Comparison of ENCODE assay signal across 8 cellular contexts in genomic region chr12:40446385-40446784, GRCh38.
DNase-seq lines count a peak whose midpoint lies in the region; ATAC-seq and TF ChIP-seq lines count a peak whose summit lies in the region.
"Had no signal": no experiment of that assay in that cellular context is flagged by ENCODE, and none has a peak within 500 bp of the region (broad histone marks: within the 10 kb centered on the region; RNA-seq: fewer than 3 reads in every experiment).

No MANE protein-coding gene starts in this region.

- intact Hi-C loops in psoas muscle (cut with DNase I) = no loop called here

- no peaks in the 10 kb centered on the region for H3K79me1 ChIP-seq in mesendoderm (ENCODE audit: low read length)

- POLR2A ChIA-PET in WTC11 (lab: Charles Lee) = no interaction called here

- H3K4me1 ChIP-seq in mesendoderm (ENCODE audit: control insufficient read depth, low read depth, low read length) (no peaks in the 10 kb centered on the region), psoas muscle (no peaks in the 10 kb centered on the region)

- H3K27me3 ChIP-seq in mesendoderm (ENCODE audit: insufficient read depth, low read length, poor library complexity) (no peaks in the 10 kb centered on the region), psoas muscle (ENCODE audit: insufficient read depth in 3 of 3, low read length in 2 of 3) (peaks cover 0 to 1% (median 0%) of the 10 kb centered on the region in 3 donors)
- H3K27me3 ChIP-seq: neutrophil had no signal

- no peak overlapping the region for H3K27ac Mint-ChIP-seq in WTC11

- no peak overlapping the region for H3K56ac ChIP-seq in mesendoderm (ENCODE audit: low read length)

- H3K9ac ChIP-seq in SK-N-MC (ENCODE audit: insufficient read length) (peak overlapping the region; percentile 41), mesendoderm (ENCODE audit: low read length) (no peak overlapping the region)

- no peak overlapping the region for H2BK120ac ChIP-seq in mesendoderm (ENCODE audit: low read depth, low read length)

- no peak overlapping the region for H3K4ac ChIP-seq in mesendoderm (ENCODE audit: low read depth, low read length)

- H4K5ac ChIP-seq in mesendoderm (ENCODE audit: low read length) = no peak overlapping the region

- DNase-seq in SK-N-MC (ENCODE audit: low read depth, low spot score) = peak; percentile 35
- DNase-seq in mesendoderm = peak; percentile 27
- no peak for DNase-seq in WTC11 (ENCODE audit: low spot score)
- no peak for DNase-seq in psoas muscle

- no peaks in the 10 kb centered on the region for H3K36me3 ChIP-seq in SK-N-MC (ENCODE audit: insufficient read depth, low read length)
- no peaks in the 10 kb centered on the region for H3K36me3 ChIP-seq in mesendoderm (ENCODE audit: control insufficient read depth, insufficient read depth, low read length)
- H3K36me3 ChIP-seq in psoas muscle (ENCODE audit: insufficient read depth in 1 of 2, low read depth in 1 of 2) = no peaks in the 10 kb centered on the region
- H3K36me3 ChIP-seq: neutrophil had no signal

- H3K4me1 Mint-ChIP-seq in WTC11 = no peaks in the 10 kb centered on the region

- no peak overlapping the region for H2BK5ac ChIP-seq in mesendoderm (ENCODE audit: low read length)

- H3K9me3 Mint-ChIP-seq in WTC11 = no peaks in the 10 kb centered on the region

- CTCF ChIA-PET in WTC11 (lab: Charles Lee) = interaction anchor here (0.8 to 1.5 kb wide), 5 partner anchors 9 to 39 kb away, joined by 3 to 5 read pairs (median 5); no protein-coding TSS in a partner anchor

- H3K79me2 ChIP-seq in mesendoderm (ENCODE audit: control insufficient read depth, insufficient read depth, low read length) = no peaks in the 10 kb centered on the region

- peak overlapping the region; percentile 21; the same call in 1 of the 2 replicates for H3K4me3 ChIP-seq in SK-N-MC
- no peak overlapping the region for H3K4me3 ChIP-seq in mesendoderm (ENCODE audit: low read length)
- no peak overlapping the region for H3K4me3 ChIP-seq in psoas muscle

- H4K8ac ChIP-seq in mesendoderm (ENCODE audit: low read depth, low read length) = no peak overlapping the region

- TF ChIP-seq CTCF in WTC11 (IDR thresholded peaks at IDR 0.05) (no peak), psoas muscle (IDR thresholded peaks at IDR 0.05) (no peak)

- no peak overlapping the region for H3K4me2 ChIP-seq in mesendoderm (ENCODE audit: low read length)

- H3K27ac ChIP-seq in SK-N-MC (peak overlapping the region; percentile 97), mesendoderm (ENCODE audit: low read depth, low read length) (no peak overlapping the region), psoas muscle (no peak overlapping the region)
- H3K27ac ChIP-seq: neutrophil had no signal

- no peak overlapping the region for H2BK15ac ChIP-seq in mesendoderm (replicated peaks; ENCODE audit: low read depth)

- no peak overlapping the region for H3K4me3 Mint-ChIP-seq in WTC11

- H3K27me3 Mint-ChIP-seq in WTC11 (ENCODE audit: low read depth) = no peaks in the 10 kb centered on the region

- H3K36me3 Mint-ChIP-seq in WTC11 = no peaks in the 10 kb centered on the region

- H3K18ac ChIP-seq in mesendoderm (ENCODE audit: low read length) = no peak overlapping the region

- no peak overlapping the region for H3K23ac ChIP-seq in mesendoderm (ENCODE audit: low read length)

- no peaks in the 10 kb centered on the region for H3K9me3 ChIP-seq in SK-N-MC (ENCODE audit: low read depth, low read length)
- H3K9me3 ChIP-seq in psoas muscle = no peaks in the 10 kb centered on the region
- H3K9me3 ChIP-seq: neutrophil had no signal

- no peak overlapping the region for H2AK5ac ChIP-seq in mesendoderm (ENCODE audit: low read length)

- ATAC-seq in GM18498 (IDR thresholded peaks at IDR 0.05; ENCODE audit: unreplicated experiment) = peak; percentile 73
- peak; percentile 57 for ATAC-seq in HG03095 (IDR thresholded peaks at IDR 0.05; ENCODE audit: unreplicated experiment)
- ATAC-seq in WTC11 = no peak
- ATAC-seq in GM21619 (IDR thresholded peaks at IDR 0.05; ENCODE audit: unreplicated experiment) = no peak
- ATAC-seq in psoas muscle = no peak

TF ChIP-seq in WTC11, 78 proteins besides CTCF, POLR2A, EP300 and RAD21:
- TF ChIP-seq ZNF512 (CRISPR knock-in tag; IDR thresholded peaks at IDR 0.05; ENCODE audit: borderline replicate concordance) = no peak
- TF ChIP-seq ESRRA (CRISPR knock-in tag; IDR thresholded peaks at IDR 0.05; ENCODE audit: borderline replicate concordance) = no peak
- no peak for TF ChIP-seq SMAD4 (CRISPR knock-in tag; IDR thresholded peaks at IDR 0.05)
- TF ChIP-seq EMX1 (CRISPR knock-in tag; IDR thresholded peaks at IDR 0.05) = no peak
- no peak for TF ChIP-seq ZNF423 (CRISPR knock-in tag; IDR thresholded peaks at IDR 0.05)
- TF ChIP-seq FOXJ3 (CRISPR knock-in tag; IDR thresholded peaks at IDR 0.05; ENCODE audit: borderline replicate concordance) = no peak
- TF ChIP-seq PRRX2 (CRISPR knock-in tag; IDR thresholded peaks at IDR 0.05) = no peak
- no peak for TF ChIP-seq SOX15 (CRISPR knock-in tag; IDR thresholded peaks at IDR 0.05)
- no peak for TF ChIP-seq NFE2L1 (CRISPR knock-in tag; IDR thresholded peaks at IDR 0.05)
- TF ChIP-seq ATF6 (CRISPR knock-in tag; IDR thresholded peaks at IDR 0.05) = no peak
- no peak for TF ChIP-seq IRF2 (CRISPR knock-in tag; IDR thresholded peaks at IDR 0.05; ENCODE audit: borderline replicate concordance, low read depth)

Comparison
In these comparisons a context has a peak if more than half of its experiments do, and no peak if none do; other contexts are left out.
1. ATAC-seq: peak in GM18498 (single experiment) and HG03095 (single experiment); none in WTC11 (single experiment), GM21619 (single experiment) and psoas muscle (0 of 4).
2. DNase-seq: peak in SK-N-MC (single experiment) and mesendoderm (single experiment); none in WTC11 (single experiment) and psoas muscle (0 of 2).